Comparison of ENCODE assay signal across 1 cellular context in the genomic region with DNA sequence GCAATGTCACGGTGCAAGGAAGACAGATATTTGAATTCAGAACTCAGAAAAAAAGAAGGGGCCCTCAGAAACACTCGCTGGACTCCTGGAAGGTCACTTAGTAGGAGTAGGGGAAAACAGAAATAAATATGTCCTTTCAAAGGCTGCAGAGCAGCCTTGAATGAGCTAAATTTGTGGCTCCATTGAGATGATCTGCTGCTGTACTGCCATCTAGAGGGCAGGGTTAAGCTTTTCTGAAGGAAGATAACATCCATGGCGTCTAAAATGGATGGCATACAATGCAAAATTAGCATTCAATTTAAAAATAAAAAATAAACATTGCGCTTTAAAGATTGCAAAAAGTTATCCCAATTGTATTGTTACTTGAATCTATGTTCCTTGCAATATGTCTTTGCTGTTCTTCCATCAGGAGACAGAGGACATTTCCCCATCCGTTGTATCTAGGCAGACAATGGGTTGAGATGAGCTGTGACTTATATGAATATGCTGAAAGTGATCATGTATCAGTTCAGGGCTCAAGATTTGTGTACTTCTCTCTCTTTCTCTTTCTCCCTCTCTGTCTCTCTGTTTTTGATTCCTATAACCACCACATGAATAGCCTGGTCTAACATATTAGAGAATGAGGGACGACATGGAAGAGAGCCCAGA.
TF ChIP-seq lines count a peak whose summit lies in the region.

No MANE protein-coding gene starts in this region.

TF ChIP-seq in GM23338, 12 proteins besides CTCF, POLR2A, EP300 and RAD21 (continued from another document):
- TF ChIP-seq ZNF114 (CRISPR knock-in tag; IDR thresholded peaks at IDR 0.05) (no peak), REST (IDR thresholded peaks at IDR 0.05; ENCODE audit: unreplicated experiment) (no peak), ETS1 (IDR thresholded peaks at IDR 0.05) (no peak), JUNB (IDR thresholded peaks at IDR 0.05; ENCODE audit: unreplicated experiment) (no peak), EZH2 (IDR thresholded peaks at IDR 0.05; ENCODE audit: low read depth, unreplicated experiment) (no peak)
